8 cellular contexts compared by ENCODE assay signal in the genomic region with DNA sequence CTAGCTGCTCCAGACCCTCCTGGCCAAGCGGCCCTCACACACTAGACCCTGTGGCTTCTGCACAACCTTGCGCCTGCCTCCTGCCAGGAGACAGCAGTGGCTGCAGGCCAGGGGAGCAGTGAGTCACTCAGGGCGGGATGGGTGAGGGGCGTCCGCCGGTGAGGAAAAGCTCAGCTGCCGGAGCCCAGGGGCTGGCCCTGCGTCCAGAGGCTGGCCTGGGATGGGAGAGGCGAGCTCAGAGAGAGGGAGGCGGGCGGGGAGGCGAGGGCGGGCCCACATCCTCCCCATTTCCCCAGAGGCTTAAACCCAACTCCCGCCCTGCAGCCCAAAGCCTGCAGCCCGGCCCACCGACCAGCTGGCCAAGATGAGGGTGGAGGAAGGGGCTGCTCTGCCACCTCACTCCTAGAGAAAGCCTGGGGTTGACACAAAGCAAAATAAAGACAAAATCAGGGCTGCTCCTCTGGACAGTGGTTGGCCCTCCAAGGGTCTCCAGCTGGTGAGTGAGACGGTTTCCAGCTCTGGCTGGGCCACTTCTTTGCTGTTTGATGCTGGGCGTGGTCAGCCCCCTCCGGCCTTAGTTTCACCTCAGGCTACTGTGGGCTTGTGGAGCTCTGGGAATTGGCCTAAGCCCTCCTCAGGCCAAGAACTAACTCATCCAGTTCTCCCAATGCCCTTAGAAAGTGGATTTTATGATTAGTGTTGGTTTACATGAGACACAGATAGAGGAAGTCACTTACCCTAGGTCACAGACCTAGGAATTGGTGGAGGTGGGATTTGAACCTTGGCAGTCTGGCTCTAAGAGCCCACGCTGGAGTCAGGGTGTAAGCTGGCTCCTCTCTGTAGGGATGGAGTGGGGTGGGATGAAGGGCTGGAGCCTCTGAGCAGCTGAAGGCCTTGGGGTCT. TPM values are rescaled to one million over a fixed set of nuclear protein-coding genes. Genes with fewer than 3 reads are reported as not detected.
A peak's percentile ranks its signal among the peaks of the same experiment; 100 is the strongest.
DNase-seq lines count a peak whose midpoint lies in the region; ATAC-seq and TF ChIP-seq lines count a peak whose summit lies in the region.

No MANE protein-coding gene starts in this region.

- peaks cover 10% of the 10 kb centered on the region for H3K27me3 Mint-ChIP-seq in H9 (ENCODE audit: low read depth)
- no peaks in the 10 kb centered on the region for H3K27me3 Mint-ChIP-seq in natural killer cell (ENCODE audit: low read depth in 2 of 2)

- H3F3A ChIP-seq in PC-3 (ENCODE audit: low read length, unreplicated experiment), result no peaks in the 10 kb centered on the region

- H3K4me1 Mint-ChIP-seq in H9 (peaks cover 28 to 47% of the 10 kb centered on the region in 2 experiments), natural killer cell (peaks cover 7 to 44% of the 10 kb centered on the region in 2 donors)

- H3K4me1 ChIP-seq in H9 (ENCODE audit: insufficient read depth, low read length), result peaks cover 6% of the 10 kb centered on the region; the same call in 1 of the 2 replicates
- peaks cover 32% of the 10 kb centered on the region for H3K4me1 ChIP-seq in PC-3 (ENCODE audit: insufficient read depth, low read length)

- no peak overlapping the region for H3K56ac ChIP-seq in H9 (ENCODE audit: insufficient read length, low read depth, low read length)

- H2BK12ac ChIP-seq in H9 (ENCODE audit: insufficient read length, low read depth, low read length), result no peak overlapping the region

- H3K4ac ChIP-seq in H9 (ENCODE audit: low read depth, low read length), result no peak overlapping the region

- intact Hi-C loops in PC-3 (cut with micrococcal nuclease), result no loop called here
- intact Hi-C loops in natural killer cell (cut with micrococcal nuclease), result no loop called here

- no peak overlapping the region for H3T11ph ChIP-seq in H9 (ENCODE audit: low read length)

- no peaks in the 10 kb centered on the region for H3K9me2 ChIP-seq in PC-3 (replicated peaks; ENCODE audit: low read length)

- no peak overlapping the region for H3K14ac ChIP-seq in H9 (ENCODE audit: insufficient read depth, low read length)

- no peak overlapping the region for H2BK15ac ChIP-seq in H9 (ENCODE audit: low read depth, low read length)

- no peak overlapping the region for H2AFZ ChIP-seq in H9 (ENCODE audit: low read length)
- no peak overlapping the region for H2AFZ ChIP-seq in PC-3 (ENCODE audit: low read length)

- H3K9ac ChIP-seq in H9 (ENCODE audit: extremely low read depth, insufficient read length, low read length) (no peak overlapping the region), PC-3 (ENCODE audit: low read length) (no peak overlapping the region)

- H3K9me3 ChIP-seq in H9 (ENCODE audit: control insufficient read depth, low read depth, low read length), result no peaks in the 10 kb centered on the region
- H3K9me3 ChIP-seq in PC-3 (ENCODE audit: low read length), result no peaks in the 10 kb centered on the region

- H2BK5ac ChIP-seq in H9 (ENCODE audit: insufficient read length, low read length), result no peak overlapping the region

- POLR2A ChIA-PET in PC-3 (lab: Charles Lee; ENCODE audit: unreplicated experiment), result interaction anchor here (0.6 kb wide), 1 partner anchor 27 kb away, joined by 10 read pairs; no protein-coding TSS in a partner anchor

- H3K18ac ChIP-seq in H9 (ENCODE audit: insufficient read length, low read depth, low read length), result no peak overlapping the region

- no peak overlapping the region for H3K23ac ChIP-seq in H9 (ENCODE audit: insufficient read length, low read depth, low read length)

- H4K5ac ChIP-seq in H9 (ENCODE audit: insufficient read length, low read depth, low read length), result no peak overlapping the region

- no peaks in the 10 kb centered on the region for H3K79me2 ChIP-seq in H9 (ENCODE audit: insufficient read depth, low read length)
- no peaks in the 10 kb centered on the region for H3K79me2 ChIP-seq in PC-3 (ENCODE audit: low read length)

- peaks cover 3% of the 10 kb centered on the region for H4K20me1 ChIP-seq in H9 (ENCODE audit: control insufficient read depth, insufficient read depth, insufficient read length)
- H4K20me1 ChIP-seq in PC-3 (ENCODE audit: low read length), result no peaks in the 10 kb centered on the region

- H2BK20ac ChIP-seq in H9 (ENCODE audit: low read depth, low read length, poor library complexity, severe bottlenecking), result no peak overlapping the region

- H3K27me3 ChIP-seq in H9 (ENCODE audit: insufficient read depth, low read length) (no peaks in the 10 kb centered on the region), PC-3 (ENCODE audit: low read length) (no peaks in the 10 kb centered on the region)

- H3K9me3 Mint-ChIP-seq in H9 (no peaks in the 10 kb centered on the region; a peak in 1 of 5 replicates), natural killer cell (no peaks in the 10 kb centered on the region)

- no TSS peak for BruUV-seq in PC-3 (replicated peaks; lab: Mats Ljungman, UMichigan)

- no peaks in the 10 kb centered on the region for H3K79me1 ChIP-seq in H9 (ENCODE audit: insufficient read depth, low read depth, low read length, poor library complexity, severe bottlenecking)

- H2AK5ac ChIP-seq in H9 (ENCODE audit: insufficient read length, low read length), result no peak overlapping the region

- H4K8ac ChIP-seq in H9 (replicated peaks; ENCODE audit: insufficient read length, low read depth, low read length), result no peak overlapping the region

- no peaks in the 10 kb centered on the region for H3K23me2 ChIP-seq in H9 (ENCODE audit: insufficient read length, low read depth, low read length, poor library complexity, severe bottlenecking)

- H3K4me2 ChIP-seq in H9 (ENCODE audit: insufficient read depth, insufficient read length, low read length) (no peak overlapping the region), PC-3 (ENCODE audit: low read length) (peak overlapping the region; percentile 60)

- no peak overlapping the region for H3K27ac ChIP-seq in H9 (ENCODE audit: insufficient read length, low read depth, low read length)
- H3K27ac ChIP-seq in PC-3 (ENCODE audit: low read length), result peak overlapping the region; percentile 41

- WGBS in H9 (ENCODE audit: extremely low coverage, insufficient read length, low lambda C conversion rate), result no CpG with 5 or more reads among the region's 20 CpGs

- peak overlapping the region; percentile 73 for H3K4me3 ChIP-seq in GM12865 (ENCODE audit: low read depth, low read length)
- H3K4me3 ChIP-seq in PC-3 (ENCODE audit: low read length), result no peak overlapping the region

- DNase-seq in GM12865 (ENCODE audit: low read depth) (peak; percentile 58), H9 (peak; percentile 76), PC-3 (peak; percentile 75), germinal center (ENCODE audit: low spot score) (peak; percentile 60), renal cortical epithelial cell (ENCODE audit: low read depth) (peak; percentile 24), natural killer cell (no peak), SIG-M5 (lab: John Stamatoyannopoulos, UW) (no peak), T-helper 2 cell (no peak)

- H3K4me3 Mint-ChIP-seq in H9 (no peak overlapping the region), natural killer cell (no peak overlapping the region)

- H3K27ac Mint-ChIP-seq in H9 (no peak overlapping the region), natural killer cell (no peak overlapping the region)

- TF ChIP-seq CTCF in GM12865 (IDR thresholded peaks at IDR 0.05; ENCODE audit: insufficient read depth, low read depth, low read length, missing control alignments), result no peak
- TF ChIP-seq CTCF in H9 (conservative IDR thresholded peaks at IDR 0.05), result no peak
- TF ChIP-seq CTCF in PC-3 (conservative IDR thresholded peaks at IDR 0.05; ENCODE audit: low read depth, low read length), result no peak
- no peak for TF ChIP-seq CTCF in natural killer cell (IDR thresholded peaks at IDR 0.05)

- H3K36me3 Mint-ChIP-seq in H9 (ENCODE audit: insufficient read depth in 1 of 3, low read depth in 3 of 3) (no peaks in the 10 kb centered on the region), natural killer cell (no peaks in the 10 kb centered on the region)

- no peak overlapping the region for H4K91ac ChIP-seq in H9 (ENCODE audit: insufficient read length, low read depth, low read length)

- CTCF ChIA-PET in PC-3 (lab: Charles Lee), result interaction anchor here (0.6 kb wide), 2 partner anchors 24 to 429 kb away, joined by 3 to 6 read pairs; no protein-coding TSS in a partner anchor

- H3K36me3 ChIP-seq in PC-3 (ENCODE audit: low read depth, low read length), result no peaks in the 10 kb centered on the region

- ATAC-seq in PC-3 (peak; percentile 74), natural killer cell (no peak)

- H2BK120ac ChIP-seq in H9 (ENCODE audit: low read depth, low read length, poor library complexity, severe bottlenecking), result no peak overlapping the region

RNA-seq across cellular contexts. Expression of a gene that starts 50.6 kb away (rescaled TPM):
- 17.8 and 19.1 TPM in 2 replicates for total RNA-seq in H9 (2021)
- 37.9 and 56.2 TPM in 2 replicates for total RNA-seq in PC-3 (2014; rRNA removed)
- 5.9 and 23.8 TPM in 2 replicates for total RNA-seq in renal cortical epithelial cell
- total RNA-seq in natural killer cell, result 100 to 1,000 TPM; 124 to 189 (median 138) TPM

Comparison
In these comparisons a context has a peak if more than half of its experiments do, and no peak if none do; other contexts are left out.
1. DNase-seq: peak in GM12865 (single experiment), H9 (single experiment), PC-3 (single experiment), germinal center (single experiment) and renal cortical epithelial cell (single experiment); none in natural killer cell (single experiment), SIG-M5 (single experiment) and T-helper 2 cell (0 of 5).